8 cellular contexts compared by ENCODE assay signal in genomic region chr11:47425611-47426010, GRCh38. TPM values are rescaled to one million over a fixed set of nuclear protein-coding genes. Genes with fewer than 3 reads are reported as not detected.
DNase-seq lines count a peak whose midpoint lies in the region; ATAC-seq, FAIRE-seq and TF ChIP-seq lines count a peak whose summit lies in the region.

No MANE protein-coding gene starts in this region.

- DNase-seq in CD8-positive, alpha-beta T cell, result no peak
- DNase-seq in OCI-LY7 (ENCODE audit: low spot score) (no peak), endothelial cell (ENCODE audit: low spot score) (no peak), neuronal stem cell (ENCODE audit: low spot score) (no peak), cortex of kidney (lab: John Stamatoyannopoulos, UW) (no peak), HEK293T (ENCODE audit: extremely low spot score) (no peak), GM12892 (ENCODE audit: insufficient read length) (no peak)

- no CpG with 5 or more reads among the region's 14 CpGs for whole genome bisulfite sequencing in neuronal stem cell (ENCODE audit: extremely low coverage in 2 of 2, insufficient read length in 2 of 2, insufficient replicate concordance in 1 of 2), 2 donors

- no peak overlapping the region for H2AK5ac ChIP-seq in neuronal stem cell (ENCODE audit: low read depth, low read length)

- CTCF ChIA-PET in CD8-positive, alpha-beta T cell (lab: Charles Lee), result interaction anchor here (0.9 to 3.7 kb wide), 2 partner anchors 13 to 52 kb away, joined by 3 to 19 read pairs; no protein-coding TSS in a partner anchor
- CTCF ChIA-PET in OCI-LY7 (lab: Charles Lee; ENCODE audit: unreplicated experiment) (interaction anchor here (0.5 to 0.6 kb wide), 2 partner anchors 29 to 155 kb away, joined by 4 read pairs; no protein-coding TSS in a partner anchor), HEK293T (lab: Yijun Ruan, JAX) (interaction anchor here (0.9 to 1.1 kb wide), 2 partner anchors 13 to 51 kb away, joined by 3 to 4 read pairs; no protein-coding TSS in a partner anchor)

- peak overlapping the region; percentile 1 for H3K23ac ChIP-seq in neuronal stem cell (ENCODE audit: low read depth, low read length, poor library complexity)

- H3K27me3 ChIP-seq in CD8-positive, alpha-beta T cell (ENCODE audit: insufficient read depth, low read length), result no peaks in the 10 kb centered on the region
- H3K27me3 ChIP-seq in neuronal stem cell (ENCODE audit: control insufficient read depth in 3 of 3, insufficient read depth in 3 of 3, low read depth in 1 of 3, low read length in 3 of 3), result no peaks in the 10 kb centered on the region

- peak overlapping the region; percentile 81 for H3K27ac ChIP-seq in CD8-positive, alpha-beta T cell (ENCODE audit: low read depth, low read length)
- peak overlapping the region; percentile 47 for H3K27ac ChIP-seq in OCI-LY7 (ENCODE audit: low read depth, low read length, poor library complexity, severe bottlenecking)
- H3K27ac ChIP-seq in neuronal stem cell (replicated peaks; ENCODE audit: low read length), result no peak overlapping the region

- no peaks in the 10 kb centered on the region for H3K9me2 ChIP-seq in OCI-LY7 (ENCODE audit: insufficient read depth, low read length)

- H2BK5ac ChIP-seq in neuronal stem cell (ENCODE audit: low read length), result peak overlapping the region; percentile 7

- H3K4me3 Mint-ChIP-seq in CD8-positive, alpha-beta T cell, result peak overlapping the region; percentile 100
- H3K4me3 Mint-ChIP-seq in endothelial cell (ENCODE audit: unreplicated experiment), result peak overlapping the region; percentile 99

- peaks cover 14% of the 10 kb centered on the region for H3K4me1 ChIP-seq in CD8-positive, alpha-beta T cell (ENCODE audit: insufficient read depth, low read length)
- peaks cover 17% of the 10 kb centered on the region for H3K4me1 ChIP-seq in OCI-LY7 (ENCODE audit: insufficient read depth, low read length, poor library complexity, severe bottlenecking)
- peaks cover 3 to 7% of the 10 kb centered on the region in 2 donors for H3K4me1 ChIP-seq in neuronal stem cell (ENCODE audit: control insufficient read depth in 2 of 2, insufficient read depth in 1 of 2, low read depth in 1 of 2, low read length in 2 of 2)

- H3K79me1 ChIP-seq in neuronal stem cell (ENCODE audit: low read depth, low read length), result peaks cover 7% of the 10 kb centered on the region

- no peaks in the 10 kb centered on the region for H3K9me3 Mint-ChIP-seq in CD8-positive, alpha-beta T cell
- no peaks in the 10 kb centered on the region for H3K9me3 Mint-ChIP-seq in endothelial cell (ENCODE audit: unreplicated experiment)

- no peaks in the 10 kb centered on the region for H3K9me3 ChIP-seq in CD8-positive, alpha-beta T cell (ENCODE audit: low read length)
- H3K9me3 ChIP-seq in OCI-LY7 (ENCODE audit: low read length) (no peaks in the 10 kb centered on the region), neuronal stem cell (replicated peaks in 1 of 2; ENCODE audit: control insufficient read depth in 2 of 2, insufficient read depth in 1 of 2, low read depth in 1 of 2, low read length in 2 of 2) (no peaks in the 10 kb centered on the region)

- no peaks in the 10 kb centered on the region for H4K20me1 ChIP-seq in OCI-LY7 (ENCODE audit: insufficient read depth, low read length)

- H4K8ac ChIP-seq in neuronal stem cell (ENCODE audit: low read depth, low read length), result no peak overlapping the region

- H2AFZ ChIP-seq in OCI-LY7 (ENCODE audit: low read length), result peak overlapping the region; percentile 93
- H2AFZ ChIP-seq in neuronal stem cell (ENCODE audit: low read length), result peak overlapping the region; percentile 98

- intact Hi-C loops in CD8-positive, alpha-beta T cell (cut with DNase I, micrococcal nuclease), result loop anchor here (1.0 to 10.0 kb wide), 15 partner anchors 17 to 1311 kb away; partner anchors contain the start of genes SLC39A13 (in 2 of the 2), ACP2 (in 1 of the 2), ATG13 (in 1 of the 2) and CELF1 (in 1 of the 2)
- intact Hi-C loops in OCI-LY7 (cut with micrococcal nuclease; ENCODE audit: unreplicated experiment), result loop anchor here (1.0 kb wide), 1 partner anchor 156 kb away; no protein-coding TSS in a partner anchor

- H3K36me3 ChIP-seq in CD8-positive, alpha-beta T cell (ENCODE audit: insufficient read depth, low read length), result peaks cover 26% of the 10 kb centered on the region
- peaks cover 48% of the 10 kb centered on the region for H3K36me3 ChIP-seq in OCI-LY7 (ENCODE audit: insufficient read depth, low read length)
- peaks cover 32 to 45% of the 10 kb centered on the region in 2 donors for H3K36me3 ChIP-seq in neuronal stem cell (replicated peaks in 1 of 2; ENCODE audit: control insufficient read depth in 2 of 2, insufficient read depth in 2 of 2, low read length in 2 of 2)

- H2BK120ac ChIP-seq in neuronal stem cell (ENCODE audit: low read depth, low read length), result no peak overlapping the region

- H3K27ac Mint-ChIP-seq in CD8-positive, alpha-beta T cell, result peak overlapping the region; percentile 98
- peak overlapping the region; percentile 98 for H3K27ac Mint-ChIP-seq in endothelial cell (ENCODE audit: unreplicated experiment)

- no peak overlapping the region for H2BK15ac ChIP-seq in neuronal stem cell (ENCODE audit: low read length)

- no peak overlapping the region for H2BK12ac ChIP-seq in neuronal stem cell (ENCODE audit: low read length)

- POLR2A ChIA-PET in CD8-positive, alpha-beta T cell (lab: Charles Lee), result interaction anchor here (0.7 to 1.0 kb wide), 2 partner anchors 16 to 177 kb away, joined by 3 read pairs; partner anchors contain the start of gene ACP2
- POLR2A ChIA-PET in OCI-LY7 (lab: Charles Lee) (interaction anchor here (1.5 kb wide), 1 partner anchor 17 kb away, joined by 5 read pairs; the partner anchor contains the start of gene SLC39A13), HEK293T (lab: Yijun Ruan, JAX) (interaction anchor here (1.1 to 5.0 kb wide), 4 partner anchors 8 to 341 kb away, joined by 3 to 72 read pairs (median 4); partner anchors contain the start of gene SLC39A13)

- H3K18ac ChIP-seq in neuronal stem cell (ENCODE audit: low read length), result peak overlapping the region; percentile 48

- H3K4me2 ChIP-seq in OCI-LY7 (ENCODE audit: low read length) (peak overlapping the region; percentile 90), neuronal stem cell (ENCODE audit: insufficient read depth, low read length, poor library complexity, severe bottlenecking) (peak overlapping the region; percentile 78)

- ATAC-seq in CD8-positive, alpha-beta T cell, result no peak
- no peak for ATAC-seq in HG02571 (IDR thresholded peaks at IDR 0.05; ENCODE audit: unreplicated experiment)

- peaks cover 29% of the 10 kb centered on the region for H3K4me1 Mint-ChIP-seq in CD8-positive, alpha-beta T cell (ENCODE audit: low read depth)
- H3K4me1 Mint-ChIP-seq in endothelial cell (ENCODE audit: unreplicated experiment), result peaks cover 24% of the 10 kb centered on the region

- BruUV-seq in OCI-LY7 (replicated peaks; lab: Mats Ljungman, UMichigan), result TSS peak; percentile 81

- H4K91ac ChIP-seq in neuronal stem cell (ENCODE audit: low read depth, low read length, poor library complexity), result no peak overlapping the region

- H3K79me2 ChIP-seq in OCI-LY7 (ENCODE audit: insufficient read depth, low read depth, low read length), result peaks cover 19% of the 10 kb centered on the region

- no peak for TF ChIP-seq CTCF in CD8-positive, alpha-beta T cell (IDR thresholded peaks at IDR 0.05)
- TF ChIP-seq CTCF in OCI-LY7 (conservative IDR thresholded peaks at IDR 0.05; ENCODE audit: low read length) (no peak), endothelial cell (IDR thresholded peaks at IDR 0.05; ENCODE audit: unreplicated experiment) (no peak)

- H3K4ac ChIP-seq in neuronal stem cell (ENCODE audit: low read length), result no peak overlapping the region

- no peak overlapping the region for H3K14ac ChIP-seq in neuronal stem cell (ENCODE audit: low read length)

- H3K4me3 ChIP-seq in CD8-positive, alpha-beta T cell (ENCODE audit: low read depth, low read length), result peak overlapping the region; percentile 98
- H3K4me3 ChIP-seq in OCI-LY7 (ENCODE audit: low read depth, low read length, poor library complexity, severe bottlenecking), result peak overlapping the region; percentile 88
- peak overlapping the region; percentile 94 to 98 for H3K4me3 ChIP-seq in neuronal stem cell (ENCODE audit: low read length in 2 of 2)

- TF ChIP-seq POLR2A in GM12892 (IDR thresholded peaks at IDR 0.05; ENCODE audit: low read depth, low read length), result no peak

- peaks cover 45% of the 10 kb centered on the region for H3K36me3 Mint-ChIP-seq in CD8-positive, alpha-beta T cell
- H3K36me3 Mint-ChIP-seq in endothelial cell (ENCODE audit: low read depth, unreplicated experiment), result peaks cover 27% of the 10 kb centered on the region

- H3K27me3 Mint-ChIP-seq in CD8-positive, alpha-beta T cell (ENCODE audit: low read depth), result no peaks in the 10 kb centered on the region
- peaks cover 9% of the 10 kb centered on the region for H3K27me3 Mint-ChIP-seq in endothelial cell (ENCODE audit: unreplicated experiment)

- peak overlapping the region; percentile 83 for H3K9ac ChIP-seq in neuronal stem cell (ENCODE audit: low read depth, low read length, poor library complexity)

- no peak for FAIRE-seq in GM12892 (lab: Jason Lieb, UNC)

TF ChIP-seq in HEK293T, 16 proteins besides CTCF, POLR2A, EP300 and RAD21 (continues in another document):
- TF ChIP-seq L3MBTL2 (conservative IDR thresholded peaks at IDR 0.05) (no peak), FOXA1 (IDR thresholded peaks at IDR 0.05) (no peak)

RNA-seq across cellular contexts. Expression of gene PSMC3, which starts 0.6 kb away (rescaled TPM):
- total RNA-seq in CD8-positive, alpha-beta T cell, result 10 to 100 TPM; 58.1 to 63.4 TPM
- 122 and 135 TPM in 2 replicates for total RNA-seq in OCI-LY7 (2014; rRNA removed; shearing (Covaris generic))
- total RNA-seq in OCI-LY7 (2022) (127 and 144 TPM in 2 replicates), endothelial cell (ENCODE audit: unreplicated experiment) (127 TPM)
- polyA plus RNA-seq in neuronal stem cell (2013, experiment 1 of 2), result 74.9 TPM
- 75.0 TPM for polyA plus RNA-seq in neuronal stem cell (2013, experiment 2 of 2)
- polyA plus RNA-seq in GM12892 (2012; ENCODE audit: missing spikeins), result 132 TPM

RNA-seq across cellular contexts. Expression of gene SLC39A13, which starts 17.2 kb away (rescaled TPM):
- 10 to 100 TPM; 34.0 to 34.6 TPM for total RNA-seq in CD8-positive, alpha-beta T cell
- 31.6 and 31.8 TPM in 2 replicates for total RNA-seq in OCI-LY7 (2014; rRNA removed; shearing (Covaris generic))
- total RNA-seq in OCI-LY7 (2022) (30.5 and 33.9 TPM in 2 replicates), endothelial cell (ENCODE audit: unreplicated experiment) (40.9 TPM)
- polyA plus RNA-seq in neuronal stem cell (2013, experiment 1 of 2), result 21.6 TPM
- polyA plus RNA-seq in neuronal stem cell (2013, experiment 2 of 2), result 20.9 TPM
- 7.0 TPM for polyA plus RNA-seq in GM12892 (2012; ENCODE audit: missing spikeins)

RNA-seq across cellular contexts. Expression of gene RAPSN, which starts 23.3 kb away (rescaled TPM):
- total RNA-seq in CD8-positive, alpha-beta T cell, result under 1 TPM; 0.84 to 0.94 TPM
- total RNA-seq in OCI-LY7 (2014; rRNA removed; shearing (Covaris generic)), result 0.26 TPM in 1 of 2 replicates, not detected in the other
- total RNA-seq in OCI-LY7 (2022) (not detected in 2 replicates), endothelial cell (ENCODE audit: unreplicated experiment) (0.95 TPM)
- not detected for polyA plus RNA-seq in neuronal stem cell (2013, experiment 1 of 2)
- 0.06 TPM for polyA plus RNA-seq in neuronal stem cell (2013, experiment 2 of 2)
- 0.59 TPM for polyA plus RNA-seq in GM12892 (2012; ENCODE audit: missing spikeins)

RNA-seq across cellular contexts. Expression of gene SPI1, which starts 47.3 kb away (rescaled TPM):
- 1 to 10 TPM in 1 of 2 experiments, under 1 TPM in 1; 0.58 to 1.1 TPM for total RNA-seq in CD8-positive, alpha-beta T cell
- total RNA-seq in OCI-LY7 (2014; rRNA removed; shearing (Covaris generic)), result 48.9 and 79.6 TPM in 2 replicates
- 71.2 and 73.3 TPM in 2 replicates for total RNA-seq in OCI-LY7 (2022)
- total RNA-seq in endothelial cell (ENCODE audit: unreplicated experiment), result not detected
- polyA plus RNA-seq in neuronal stem cell (2013, experiment 1 of 2), result not detected
- polyA plus RNA-seq in neuronal stem cell (2013, experiment 2 of 2), result 0.03 TPM
- polyA plus RNA-seq in GM12892 (2012; ENCODE audit: missing spikeins), result 5.5 TPM
